Comparison of ENCODE assay signal across 7 cellular contexts in genomic region chr6:122400121-122400450, GRCh38. TPM values are rescaled to one million over a fixed set of nuclear protein-coding genes. Genes with fewer than 3 reads are reported as not detected.
A peak's percentile ranks its signal among the peaks of the same experiment; 100 is the strongest.
DNase-seq lines count a peak whose midpoint lies in the region; ATAC-seq, FAIRE-seq and TF ChIP-seq lines count a peak whose summit lies in the region.

No MANE protein-coding gene starts in this region.

- ATAC-seq in GM18517 (IDR thresholded peaks at IDR 0.05; ENCODE audit: unreplicated experiment): peak; percentile 17

- H3K4me1 ChIP-seq in OCI-LY3 (ENCODE audit: low read length): peaks cover 12% of the 10 kb centered on the region
- H3K4me1 ChIP-seq in ectodermal cell (ENCODE audit: control insufficient read depth, insufficient read depth, low read length): peaks cover 14% of the 10 kb centered on the region
- H3K4me1 ChIP-seq in neuron (ENCODE audit: insufficient read depth, low read length): peaks cover 16% of the 10 kb centered on the region

- no peaks in the 10 kb centered on the region for H3K9me3 Mint-ChIP-seq in HFFc6

- 0 to 1% methylated on average over 18 to 20 of the region's 20 CpGs for WGBS in ectodermal cell, 2 experiments

- peaks cover 23% of the 10 kb centered on the region; the same call in 1 of the 2 replicates for H4K20me1 ChIP-seq in OCI-LY3 (ENCODE audit: insufficient read depth, low read length)

- no peaks in the 10 kb centered on the region for H3K36me3 Mint-ChIP-seq in HFFc6 (ENCODE audit: low read depth)

- H3K9ac ChIP-seq in OCI-LY3 (ENCODE audit: low read length): peak overlapping the region; percentile 98

- no peaks in the 10 kb centered on the region for H3K36me3 ChIP-seq in OCI-LY3 (replicated peaks; ENCODE audit: low read depth, low read length)
- H3K36me3 ChIP-seq in ectodermal cell (ENCODE audit: control insufficient read depth, insufficient read depth, low read length): no peaks in the 10 kb centered on the region
- H3K36me3 ChIP-seq in neuron (ENCODE audit: insufficient read depth, low read length): no peaks in the 10 kb centered on the region

- H3K4me2 ChIP-seq in OCI-LY3 (ENCODE audit: low read length): peak overlapping the region; percentile 73

- peak overlapping the region; percentile 95 for H3K27ac Mint-ChIP-seq in HFFc6

- DNase-seq in HFFc6: peak; percentile 7
- no peak for DNase-seq in urothelium cell line (ENCODE audit: low spot score)
- no peak for DNase-seq in NCI-H345 (lab: John Stamatoyannopoulos, UW)

- H3K9me3 ChIP-seq in OCI-LY3 (ENCODE audit: insufficient read depth, low read length) (no peaks in the 10 kb centered on the region), ectodermal cell (ENCODE audit: control insufficient read depth, low read length) (no peaks in the 10 kb centered on the region), neuron (ENCODE audit: low read length) (no peaks in the 10 kb centered on the region)

- no peak for TF ChIP-seq CTCF in HFFc6 (IDR thresholded peaks at IDR 0.05)
- TF ChIP-seq CTCF in OCI-LY3 (IDR thresholded peaks at IDR 0.05; ENCODE audit: low read depth, low read length): no peak

- H3K27me3 ChIP-seq in OCI-LY3 (ENCODE audit: low read depth, low read length) (no peaks in the 10 kb centered on the region), ectodermal cell (ENCODE audit: control insufficient read depth, insufficient read depth, low read length, poor library complexity, severe bottlenecking) (peaks cover 31% of the 10 kb centered on the region), neuron (ENCODE audit: insufficient read depth, low read length) (no peaks in the 10 kb centered on the region)

- H3K27ac ChIP-seq in OCI-LY3 (ENCODE audit: low read length) (peak overlapping the region; percentile 62), ectodermal cell (ENCODE audit: insufficient read depth, low read depth, low read length, poor library complexity, severe bottlenecking) (peak overlapping the region; percentile 83)

- H2AFZ ChIP-seq in OCI-LY3 (ENCODE audit: low read depth, low read length) (peak overlapping the region; percentile 94; the same call in 1 of the 2 replicates), neuron (ENCODE audit: low read depth, low read length) (peak overlapping the region; percentile 72)

- H3K27me3 Mint-ChIP-seq in HFFc6 (ENCODE audit: insufficient read depth): 0 out of 2 replicates have a peak, but pooled peaks cover 2% of the 10 kb centered on the region

- peaks cover 55% of the 10 kb centered on the region for H3K79me2 ChIP-seq in OCI-LY3 (ENCODE audit: low read length)

- peaks cover 24% of the 10 kb centered on the region for H3K4me1 Mint-ChIP-seq in HFFc6 (ENCODE audit: low read depth)

- H3K4me3 Mint-ChIP-seq in HFFc6: peak overlapping the region; percentile 97

- FAIRE-seq in urothelium cell line (lab: Jason Lieb, UNC): no peak

- peak overlapping the region; percentile 100 for H3K4me3 ChIP-seq in OCI-LY3 (ENCODE audit: low read length)
- peak overlapping the region; percentile 98 for H3K4me3 ChIP-seq in ectodermal cell (ENCODE audit: insufficient read depth, low read depth, low read length)
- H3K4me3 ChIP-seq in neuron (ENCODE audit: low read length): peak overlapping the region; percentile 100

RNA-seq across cellular contexts. Expression of gene HSF2, which starts 0.6 kb away (rescaled TPM):
- 10 to 100 TPM in 2 of 6 experiments, 1 to 10 TPM in 4; 7.0 to 10.9 (median 9.2) TPM for total RNA-seq in HFFc6 (2021; fragmentation: NEBNext Ultra II Directional; extraction: Animal tissue kit (Norgen Biotek cat#: 25700))
- 42.3 TPM for polyA plus RNA-seq in ectodermal cell (2013, experiment 1 of 4)
- 39.2 TPM for polyA plus RNA-seq in ectodermal cell (2013, experiment 2 of 4)
- 34.4 TPM for polyA plus RNA-seq in ectodermal cell (2013, experiment 3 of 4)
- polyA plus RNA-seq in ectodermal cell (2013, experiment 4 of 4): 39.0 TPM
